9 cellular contexts compared by ENCODE assay signal in the genomic region with DNA sequence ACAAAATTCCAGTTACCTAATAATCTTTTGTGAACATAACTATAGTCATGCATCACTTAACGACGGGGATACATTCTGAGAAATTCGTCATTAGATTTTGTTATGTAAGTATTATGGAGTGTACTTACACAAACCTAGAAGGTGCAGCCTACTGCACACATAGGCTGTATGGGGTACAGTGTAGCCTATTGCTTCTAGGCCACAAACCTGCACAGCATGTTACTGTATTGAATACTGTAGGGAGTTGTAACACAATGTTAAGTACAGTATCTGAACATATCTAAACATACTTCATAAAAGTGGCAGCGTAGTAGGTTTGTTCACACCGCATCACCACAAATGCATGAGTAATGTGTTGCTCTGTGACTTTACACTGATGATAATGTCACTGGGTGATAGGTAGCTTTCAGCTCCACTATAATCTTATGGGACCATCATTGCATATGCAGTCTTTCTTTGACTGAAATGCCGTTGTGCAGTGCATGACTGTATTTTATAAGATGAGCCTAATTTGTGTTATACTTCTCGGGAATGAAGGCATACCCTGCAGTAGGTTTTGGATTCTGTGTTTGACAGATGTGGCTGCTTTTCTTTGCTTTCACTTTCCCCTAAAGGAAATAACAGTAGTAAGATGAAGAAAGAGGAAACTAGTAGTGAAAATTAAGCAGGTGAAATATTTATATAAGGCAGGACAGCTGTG.
DNase-seq lines count a peak whose midpoint lies in the region; ATAC-seq and TF ChIP-seq lines count a peak whose summit lies in the region.
"Had no signal": no experiment of that assay in that cellular context is flagged by ENCODE, and none has a peak within 500 bp of the region (broad histone marks: within the 10 kb centered on the region; RNA-seq: fewer than 3 reads in every experiment).

No MANE protein-coding gene starts in this region.

- H3K27ac ChIP-seq in CD4-positive, CD25-positive, alpha-beta regulatory T cell (ENCODE audit: insufficient read depth, low read length, poor library complexity, severe bottlenecking) = peak overlapping the region; percentile 58
- no peak overlapping the region for H3K27ac ChIP-seq in lower lobe of right lung

- intact Hi-C loops in lower lobe of right lung (cut with DNase I) = no loop called here

- H3K27me3 ChIP-seq in CD4-positive, CD25-positive, alpha-beta regulatory T cell (ENCODE audit: control insufficient read depth, insufficient read depth, low read length) = no peaks in the 10 kb centered on the region
- no peaks in the 10 kb centered on the region for H3K27me3 ChIP-seq in lower lobe of right lung (ENCODE audit: low read depth)

- H3K4me3 ChIP-seq in CD4-positive, CD25-positive, alpha-beta regulatory T cell (ENCODE audit: low read depth, low read length) = peak overlapping the region; percentile 67
- no peak overlapping the region for H3K4me3 ChIP-seq in lower lobe of right lung

- peaks cover 17% of the 10 kb centered on the region for H3K36me3 Mint-ChIP-seq in CD4-positive, CD25-positive, alpha-beta regulatory T cell
- peaks cover under 1% of the 10 kb centered on the region for H3K36me3 Mint-ChIP-seq in T-helper 1 cell treated with Interleukin-12 subunit alpha and Interleukin-12 subunit beta and Interleukin-4 antibody, amounts not matched to agents 30 μg/mL and 1 μg/mL, for 36 hours (ENCODE audit: low read depth)

- no peaks in the 10 kb centered on the region for H3K9me3 Mint-ChIP-seq in CD4-positive, CD25-positive, alpha-beta regulatory T cell
- no peaks in the 10 kb centered on the region for H3K9me3 Mint-ChIP-seq in T-helper 1 cell treated with Interleukin-12 subunit alpha and Interleukin-12 subunit beta and Interleukin-4 antibody, amounts not matched to agents 30 μg/mL and 1 μg/mL, for 36 hours

- peaks cover 11% of the 10 kb centered on the region for H3K4me1 ChIP-seq in CD4-positive, CD25-positive, alpha-beta regulatory T cell (ENCODE audit: control insufficient read depth, insufficient read depth, low read length, poor library complexity, severe bottlenecking)
- no peaks in the 10 kb centered on the region for H3K4me1 ChIP-seq in lower lobe of right lung

- H3K9me3 ChIP-seq in CD4-positive, CD25-positive, alpha-beta regulatory T cell (ENCODE audit: control insufficient read depth in 2 of 2, low read length in 2 of 2) = no peaks in the 10 kb centered on the region
- H3K9me3 ChIP-seq in lower lobe of right lung = no peaks in the 10 kb centered on the region

- no peak for TF ChIP-seq CTCF in lower lobe of right lung (IDR thresholded peaks at IDR 0.05)

- H3K36me3 ChIP-seq in CD4-positive, CD25-positive, alpha-beta regulatory T cell (ENCODE audit: control insufficient read depth, insufficient read depth, low read length) = no peaks in the 10 kb centered on the region
- no peaks in the 10 kb centered on the region for H3K36me3 ChIP-seq in lower lobe of right lung

- peak; percentile 79 to 80 for ATAC-seq in CD4-positive, CD25-positive, alpha-beta regulatory T cell (ENCODE audit: low read depth in 2 of 2)
- peak; percentile 87 for ATAC-seq in HG02973 (IDR thresholded peaks at IDR 0.05; ENCODE audit: unreplicated experiment)
- ATAC-seq in lower lobe of right lung = no peak
- ATAC-seq: Panc1 had no signal

- peak overlapping the region; percentile 3 to 76 (median 50) for H3K4me3 Mint-ChIP-seq in CD4-positive, CD25-positive, alpha-beta regulatory T cell
- H3K4me3 Mint-ChIP-seq in T-helper 1 cell treated with Interleukin-12 subunit alpha and Interleukin-12 subunit beta and Interleukin-4 antibody, amounts not matched to agents 30 μg/mL and 1 μg/mL, for 36 hours = peak overlapping the region; percentile 47

- DNase-seq in CD4-positive, CD25-positive, alpha-beta regulatory T cell = peak in 2 of 3 donors; percentile 24 to 67
- DNase-seq in GM19238 (ENCODE audit: insufficient read length, low spot score) (peak; percentile 8), occipital lobe (lab: John Stamatoyannopoulos, UW) (no peak), lower lobe of right lung (no peak), GDM1 (lab: John Stamatoyannopoulos, UW) (no peak), NCI-H1048 (lab: John Stamatoyannopoulos, UW) (no peak)

- H3K27me3 Mint-ChIP-seq in CD4-positive, CD25-positive, alpha-beta regulatory T cell = no peaks in the 10 kb centered on the region
- no peaks in the 10 kb centered on the region for H3K27me3 Mint-ChIP-seq in T-helper 1 cell treated with Interleukin-12 subunit alpha and Interleukin-12 subunit beta and Interleukin-4 antibody, amounts not matched to agents 30 μg/mL and 1 μg/mL, for 36 hours (ENCODE audit: low read depth)

- H3K27ac Mint-ChIP-seq in CD4-positive, CD25-positive, alpha-beta regulatory T cell = peak overlapping the region; percentile 39 to 84 (median 81)
- peak overlapping the region; percentile 71 for H3K27ac Mint-ChIP-seq in T-helper 1 cell treated with Interleukin-12 subunit alpha and Interleukin-12 subunit beta and Interleukin-4 antibody, amounts not matched to agents 30 μg/mL and 1 μg/mL, for 36 hours

- H3K4me1 Mint-ChIP-seq in CD4-positive, CD25-positive, alpha-beta regulatory T cell = peaks cover 11 to 33% (median 25%) of the 10 kb centered on the region in 4 donors
- peaks cover 11% of the 10 kb centered on the region for H3K4me1 Mint-ChIP-seq in T-helper 1 cell treated with Interleukin-12 subunit alpha and Interleukin-12 subunit beta and Interleukin-4 antibody, amounts not matched to agents 30 μg/mL and 1 μg/mL, for 36 hours (ENCODE audit: low read depth)

Comparison
In these comparisons a context has a peak if more than half of its experiments do, and no peak if none do; other contexts are left out.
1. ATAC-seq: peak in CD4-positive, CD25-positive, alpha-beta regulatory T cell (2 of 2) and HG02973 (single experiment); none in lower lobe of right lung (0 of 2).
2. DNase-seq: peak in CD4-positive, CD25-positive, alpha-beta regulatory T cell (2 of 3) and GM19238 (single experiment); none in occipital lobe (single experiment), lower lobe of right lung (single experiment), GDM1 (single experiment) and NCI-H1048 (single experiment).